ENCODE assay signal across 1 cellular context in the genomic region with DNA sequence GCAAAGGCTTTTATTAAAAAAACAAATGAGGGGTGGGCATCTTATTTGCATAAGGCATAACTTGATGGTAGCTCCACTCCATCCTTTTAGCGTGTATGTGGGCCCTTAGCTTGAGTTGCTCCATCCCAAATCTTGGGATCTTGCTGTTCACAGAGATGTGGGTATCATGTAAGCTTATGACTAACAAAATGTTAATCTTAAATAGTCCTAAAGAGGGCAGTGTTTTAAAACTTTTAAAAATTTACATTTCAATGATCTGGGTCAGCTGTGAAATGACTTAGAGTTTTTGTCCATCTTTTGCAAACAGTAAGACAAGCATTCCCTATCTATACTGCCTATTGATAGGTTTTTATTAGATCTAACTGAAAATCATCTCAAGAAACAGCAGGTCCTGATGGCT.
TF ChIP-seq lines count a peak whose summit lies in the region.

No MANE protein-coding gene starts in this region.

TF ChIP-seq in WTC11, 78 proteins besides CTCF, POLR2A, EP300 and RAD21 (continued from another document):
- TF ChIP-seq, protein P1, sequence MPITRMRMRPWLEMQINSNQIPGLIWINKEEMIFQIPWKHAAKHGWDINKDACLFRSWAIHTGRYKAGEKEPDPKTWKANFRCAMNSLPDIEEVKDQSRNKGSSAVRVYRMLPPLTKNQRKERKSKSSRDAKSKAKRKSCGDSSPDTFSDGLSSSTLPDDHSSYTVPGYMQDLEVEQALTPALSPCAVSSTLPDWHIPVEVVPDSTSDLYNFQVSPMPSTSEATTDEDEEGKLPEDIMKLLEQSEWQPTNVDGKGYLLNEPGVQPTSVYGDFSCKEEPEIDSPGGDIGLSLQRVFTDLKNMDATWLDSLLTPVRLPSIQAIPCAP (CRISPR knock-in tag; IDR thresholded peaks at IDR 0.05), result no peak
- TF ChIP-seq FOXJ3 (CRISPR knock-in tag; IDR thresholded peaks at IDR 0.05; ENCODE audit: borderline replicate concordance) (no peak), ZNF423 (CRISPR knock-in tag; IDR thresholded peaks at IDR 0.05) (no peak)
- TF ChIP-seq, protein P2, sequence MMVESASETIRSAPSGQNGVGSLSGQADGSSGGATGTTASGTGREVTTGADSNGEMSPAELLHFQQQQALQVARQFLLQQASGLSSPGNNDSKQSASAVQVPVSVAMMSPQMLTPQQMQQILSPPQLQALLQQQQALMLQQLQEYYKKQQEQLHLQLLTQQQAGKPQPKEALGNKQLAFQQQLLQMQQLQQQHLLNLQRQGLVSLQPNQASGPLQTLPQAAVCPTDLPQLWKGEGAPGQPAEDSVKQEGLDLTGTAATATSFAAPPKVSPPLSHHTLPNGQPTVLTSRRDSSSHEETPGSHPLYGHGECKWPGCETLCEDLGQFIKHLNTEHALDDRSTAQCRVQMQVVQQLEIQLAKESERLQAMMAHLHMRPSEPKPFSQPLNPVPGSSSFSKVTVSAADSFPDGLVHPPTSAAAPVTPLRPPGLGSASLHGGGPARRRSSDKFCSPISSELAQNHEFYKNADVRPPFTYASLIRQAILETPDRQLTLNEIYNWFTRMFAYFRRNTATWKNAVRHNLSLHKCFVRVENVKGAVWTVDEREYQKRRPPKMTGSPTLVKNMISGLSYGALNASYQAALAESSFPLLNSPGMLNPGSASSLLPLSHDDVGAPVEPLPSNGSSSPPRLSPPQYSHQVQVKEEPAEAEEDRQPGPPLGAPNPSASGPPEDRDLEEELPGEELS (CRISPR knock-in tag; IDR thresholded peaks at IDR 0.05), result no peak
- TF ChIP-seq, protein P3, sequence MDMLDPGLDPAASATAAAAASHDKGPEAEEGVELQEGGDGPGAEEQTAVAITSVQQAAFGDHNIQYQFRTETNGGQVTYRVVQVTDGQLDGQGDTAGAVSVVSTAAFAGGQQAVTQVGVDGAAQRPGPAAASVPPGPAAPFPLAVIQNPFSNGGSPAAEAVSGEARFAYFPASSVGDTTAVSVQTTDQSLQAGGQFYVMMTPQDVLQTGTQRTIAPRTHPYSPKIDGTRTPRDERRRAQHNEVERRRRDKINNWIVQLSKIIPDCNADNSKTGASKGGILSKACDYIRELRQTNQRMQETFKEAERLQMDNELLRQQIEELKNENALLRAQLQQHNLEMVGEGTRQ (CRISPR knock-in tag; IDR thresholded peaks at IDR 0.05), result no peak
- TF ChIP-seq, protein P4, sequence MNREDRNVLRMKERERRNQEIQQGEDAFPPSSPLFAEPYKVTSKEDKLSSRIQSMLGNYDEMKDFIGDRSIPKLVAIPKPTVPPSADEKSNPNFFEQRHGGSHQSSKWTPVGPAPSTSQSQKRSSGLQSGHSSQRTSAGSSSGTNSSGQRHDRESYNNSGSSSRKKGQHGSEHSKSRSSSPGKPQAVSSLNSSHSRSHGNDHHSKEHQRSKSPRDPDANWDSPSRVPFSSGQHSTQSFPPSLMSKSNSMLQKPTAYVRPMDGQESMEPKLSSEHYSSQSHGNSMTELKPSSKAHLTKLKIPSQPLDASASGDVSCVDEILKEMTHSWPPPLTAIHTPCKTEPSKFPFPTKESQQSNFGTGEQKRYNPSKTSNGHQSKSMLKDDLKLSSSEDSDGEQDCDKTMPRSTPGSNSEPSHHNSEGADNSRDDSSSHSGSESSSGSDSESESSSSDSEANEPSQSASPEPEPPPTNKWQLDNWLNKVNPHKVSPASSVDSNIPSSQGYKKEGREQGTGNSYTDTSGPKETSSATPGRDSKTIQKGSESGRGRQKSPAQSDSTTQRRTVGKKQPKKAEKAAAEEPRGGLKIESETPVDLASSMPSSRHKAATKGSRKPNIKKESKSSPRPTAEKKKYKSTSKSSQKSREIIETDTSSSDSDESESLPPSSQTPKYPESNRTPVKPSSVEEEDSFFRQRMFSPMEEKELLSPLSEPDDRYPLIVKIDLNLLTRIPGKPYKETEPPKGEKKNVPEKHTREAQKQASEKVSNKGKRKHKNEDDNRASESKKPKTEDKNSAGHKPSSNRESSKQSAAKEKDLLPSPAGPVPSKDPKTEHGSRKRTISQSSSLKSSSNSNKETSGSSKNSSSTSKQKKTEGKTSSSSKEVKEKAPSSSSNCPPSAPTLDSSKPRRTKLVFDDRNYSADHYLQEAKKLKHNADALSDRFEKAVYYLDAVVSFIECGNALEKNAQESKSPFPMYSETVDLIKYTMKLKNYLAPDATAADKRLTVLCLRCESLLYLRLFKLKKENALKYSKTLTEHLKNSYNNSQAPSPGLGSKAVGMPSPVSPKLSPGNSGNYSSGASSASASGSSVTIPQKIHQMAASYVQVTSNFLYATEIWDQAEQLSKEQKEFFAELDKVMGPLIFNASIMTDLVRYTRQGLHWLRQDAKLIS (CRISPR knock-in tag; IDR thresholded peaks at IDR 0.05; ENCODE audit: borderline replicate concordance), result no peak
- TF ChIP-seq, protein P5, sequence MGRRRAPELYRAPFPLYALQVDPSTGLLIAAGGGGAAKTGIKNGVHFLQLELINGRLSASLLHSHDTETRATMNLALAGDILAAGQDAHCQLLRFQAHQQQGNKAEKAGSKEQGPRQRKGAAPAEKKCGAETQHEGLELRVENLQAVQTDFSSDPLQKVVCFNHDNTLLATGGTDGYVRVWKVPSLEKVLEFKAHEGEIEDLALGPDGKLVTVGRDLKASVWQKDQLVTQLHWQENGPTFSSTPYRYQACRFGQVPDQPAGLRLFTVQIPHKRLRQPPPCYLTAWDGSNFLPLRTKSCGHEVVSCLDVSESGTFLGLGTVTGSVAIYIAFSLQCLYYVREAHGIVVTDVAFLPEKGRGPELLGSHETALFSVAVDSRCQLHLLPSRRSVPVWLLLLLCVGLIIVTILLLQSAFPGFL (CRISPR knock-in tag; IDR thresholded peaks at IDR 0.05; ENCODE audit: borderline replicate concordance), result no peak
- TF ChIP-seq, protein P6, sequence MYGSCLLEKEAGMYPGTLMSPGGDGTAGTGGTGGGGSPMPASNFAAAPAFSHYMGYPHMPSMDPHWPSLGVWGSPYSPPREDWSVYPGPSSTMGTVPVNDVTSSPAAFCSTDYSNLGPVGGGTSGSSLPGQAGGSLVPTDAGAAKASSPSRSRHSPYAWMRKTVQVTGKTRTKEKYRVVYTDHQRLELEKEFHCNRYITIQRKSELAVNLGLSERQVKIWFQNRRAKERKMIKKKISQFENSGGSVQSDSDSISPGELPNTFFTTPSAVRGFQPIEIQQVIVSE (CRISPR knock-in tag; IDR thresholded peaks at IDR 0.05; ENCODE audit: borderline replicate concordance), result no peak
- TF ChIP-seq, protein P7, sequence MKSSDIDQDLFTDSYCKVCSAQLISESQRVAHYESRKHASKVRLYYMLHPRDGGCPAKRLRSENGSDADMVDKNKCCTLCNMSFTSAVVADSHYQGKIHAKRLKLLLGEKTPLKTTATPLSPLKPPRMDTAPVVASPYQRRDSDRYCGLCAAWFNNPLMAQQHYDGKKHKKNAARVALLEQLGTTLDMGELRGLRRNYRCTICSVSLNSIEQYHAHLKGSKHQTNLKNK (CRISPR knock-in tag; IDR thresholded peaks at IDR 0.05), result no peak
TF ChIP-seq in WTC11: peak in this region for 0.
